ENCODE assay signal across 11 cellular contexts in genomic region chr14:70780396-70781075, GRCh38. TPM values are rescaled to one million over a fixed set of nuclear protein-coding genes. Genes with fewer than 3 reads are reported as not detected.
DNase-seq lines count a peak whose midpoint lies in the region; ATAC-seq and TF ChIP-seq lines count a peak whose summit lies in the region.
"Had no signal": no experiment of that assay in that cellular context is flagged by ENCODE, and none has a peak within 500 bp of the region (broad histone marks: within the 10 kb centered on the region; RNA-seq: fewer than 3 reads in every experiment).

No MANE protein-coding gene starts in this region.

- TF ChIP-seq CTCF in Peyer's patch (IDR thresholded peaks at IDR 0.05): no peak

- no peak overlapping the region for H3K4me3 ChIP-seq in Peyer's patch

- peaks cover 0 to 3% (median 0%) of the 10 kb centered on the region in 4 donors for H3K4me1 ChIP-seq in Peyer's patch

- TF ChIP-seq POLR2A in Peyer's patch (IDR thresholded peaks at IDR 0.05): no peak

- DNase-seq in Peyer's patch (peak in 2 of 3 donors; percentile 73 to 85), putamen (ENCODE audit: low spot score) (peak; percentile 3), NCI-H2227 (lab: John Stamatoyannopoulos, UW; ENCODE audit: unreplicated experiment) (no peak), NCI-H526 treated with DMSO at 0.1 percent for 48 hours (lab: John Stamatoyannopoulos, UW) (no peak)
- DNase-seq in activated CD4-positive, alpha-beta T cell treated with anti-CD3 and anti-CD28 coated beads, Interleukin-2, amount 50 U/mL, for 1 hour: no peak
- DNase-seq: activated naive CD4-positive, alpha-beta T cell treated with anti-CD3 and anti-CD28 coated beads, Interleukin-2, amount 50 U/mL, for 16 hours; foreskin fibroblast; NCI-H526 had no signal

- ATAC-seq in GM18909 (IDR thresholded peaks at IDR 0.05; ENCODE audit: poor library complexity, unreplicated experiment): peak; percentile 66
- peak; percentile 73 for ATAC-seq in HG03108 (IDR thresholded peaks at IDR 0.05; ENCODE audit: unreplicated experiment)
- ATAC-seq in GM18873 (IDR thresholded peaks at IDR 0.05; ENCODE audit: low FRiP score, unreplicated experiment): no peak

- H3K27me3 ChIP-seq in Peyer's patch: no peaks in the 10 kb centered on the region

- no peaks in the 10 kb centered on the region for H3K36me3 ChIP-seq in Peyer's patch

- H3K9me3 ChIP-seq in Peyer's patch: no peaks in the 10 kb centered on the region

- peak overlapping the region in 2 of 4 donors; percentile 69 to 73 for H3K27ac ChIP-seq in Peyer's patch

RNA-seq across cellular contexts. Expression of gene MAP3K9, which starts 28.8 kb away (rescaled TPM):
- 10 to 100 TPM in 3 of 4 donors, 1 to 10 TPM in 1; 8.6 to 14.0 (median 12.0) TPM for total RNA-seq in Peyer's patch

Comparison
In these comparisons a context has a peak if more than half of its experiments do, and no peak if none do; other contexts are left out.
1. DNase-seq: peak in Peyer's patch (2 of 3) and putamen (single experiment); none in NCI-H2227 (single experiment), activated CD4-positive, alpha-beta T cell treated with anti-CD3 and anti-CD28 coated beads, Interleukin-2, amount 50 U/mL, for 1 hour (single experiment) and NCI-H526 treated with DMSO at 0.1 percent for 48 hours (single experiment).